ENCODE assay signal across 30 cellular contexts in the genomic region with DNA sequence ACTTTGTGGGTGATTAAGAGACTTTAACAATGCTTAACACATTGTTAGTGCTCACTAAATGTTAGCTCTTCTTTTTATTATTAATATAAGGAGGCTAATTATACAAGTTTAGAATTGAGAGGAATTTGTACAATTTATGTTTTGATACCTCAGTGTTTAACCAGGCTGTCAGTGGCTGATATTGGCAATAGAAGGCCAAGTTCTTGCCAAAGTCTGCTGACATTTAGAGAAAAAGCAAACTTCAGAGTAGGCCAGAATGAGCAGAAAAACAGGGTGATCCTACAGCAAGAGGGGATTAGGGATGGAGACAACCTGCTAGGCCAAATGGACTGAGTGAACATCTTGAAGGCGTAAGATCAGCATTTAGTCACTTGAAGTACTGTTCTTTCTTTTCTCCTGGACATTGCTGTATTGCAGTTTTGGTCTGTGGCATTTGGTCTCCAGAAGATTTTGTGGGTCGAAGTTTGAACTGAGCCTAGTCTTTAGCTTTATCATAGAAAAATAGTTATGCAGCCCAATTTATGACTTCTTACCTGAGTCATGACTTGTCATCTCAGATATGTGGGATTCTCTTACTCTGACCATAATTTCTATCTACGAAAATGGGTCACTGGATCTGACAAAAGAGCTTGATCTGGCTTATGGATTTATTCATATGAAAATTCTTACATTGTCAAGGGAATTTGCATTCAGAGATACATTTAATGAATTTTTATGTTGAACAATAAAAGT. TPM values are rescaled to one million over a fixed set of nuclear protein-coding genes. Genes with fewer than 3 reads are reported as not detected.
"Had no signal": no experiment of that assay in that cellular context is flagged by ENCODE, and none has a peak within 500 bp of the region (broad histone marks: within the 10 kb centered on the region; RNA-seq: fewer than 3 reads in every experiment).

No MANE protein-coding gene starts in this region.

- H3K27ac Mint-ChIP-seq: activated naive CD4-positive, alpha-beta T cell treated with anti-CD3 and anti-CD28 coated beads, Interleukin-2, amount 10 ng/mL, durations not matched to agents 7 days and 5 days; activated naive CD8-positive, alpha-beta T cell treated with anti-CD3 and anti-CD28 coated beads, Interleukin-2, amount 10 ng/mL, durations not matched to agents 7 days and 5 days; dendritic cell treated with granulocyte-macrophage colony-stimulating factor and Interleukin-4, amounts not matched to agents 40 ng/mL and 50 ng/mL, for 4 days; endodermal cell; neural progenitor cell; T-helper 1 cell treated with Interleukin-12 subunit alpha and Interleukin-12 subunit beta and Interleukin-4 antibody, amounts not matched to agents 30 μg/mL and 1 μg/mL, for 36 hours had no signal

- H3K36me3 ChIP-seq: ascending aorta, brain microvascular endothelial cell, lower lobe of right lung, sigmoid colon had no signal

- H3K4me1 ChIP-seq: neural progenitor cell had no signal

- H3K9ac ChIP-seq: neural progenitor cell had no signal

- H2AFZ ChIP-seq: neural progenitor cell had no signal

- H3K4me3 Mint-ChIP-seq: activated naive CD4-positive, alpha-beta T cell treated with anti-CD3 and anti-CD28 coated beads, Interleukin-2, amount 10 ng/mL, durations not matched to agents 7 days and 5 days; activated naive CD8-positive, alpha-beta T cell treated with anti-CD3 and anti-CD28 coated beads, Interleukin-2, amount 10 ng/mL, durations not matched to agents 7 days and 5 days; endodermal cell; natural killer cell; neural progenitor cell; T-helper 1 cell treated with Interleukin-12 subunit alpha and Interleukin-12 subunit beta and Interleukin-4 antibody, amounts not matched to agents 30 μg/mL and 1 μg/mL, for 36 hours had no signal

- H3K9me3 Mint-ChIP-seq: dendritic cell treated with granulocyte-macrophage colony-stimulating factor and Interleukin-4, amounts not matched to agents 40 ng/mL and 50 ng/mL, for 4 days; natural killer cell had no signal

- H3K4me3 ChIP-seq: ascending aorta, heart right ventricle, left lung, lower lobe of right lung, neural progenitor cell, sigmoid colon, tibial nerve had no signal

- H3K27me3 ChIP-seq: ascending aorta, brain microvascular endothelial cell, heart right ventricle, left lung, neural progenitor cell, sigmoid colon, tibial nerve had no signal

- H3K9me3 ChIP-seq: sigmoid colon had no signal

- H3K4me2 ChIP-seq: neural progenitor cell had no signal

- ATAC-seq: esophagus mucosa, left lung, lower lobe of right lung, natural killer cell had no signal

- DNase-seq: activated CD4-positive, alpha-beta T cell treated with anti-CD3 and anti-CD28 coated beads for 4 hours; activated CD4-positive, alpha-beta T cell treated with anti-CD3 and anti-CD28 coated beads, Interleukin-2, amount 50 U/mL, for 4 hours; activated gamma-delta T cell; activated naive CD4-positive, alpha-beta T cell treated with anti-CD3 and anti-CD28 coated beads, Interleukin-2, amount 10 ng/mL, durations not matched to agents 7 days and 5 days; activated naive CD8-positive, alpha-beta T cell treated with anti-CD3 and anti-CD28 coated beads, Interleukin-2, amount 10 ng/mL, durations not matched to agents 7 days and 5 days; activated T-cell treated with anti-CD3 and anti-CD28 coated beads, Interleukin-2, amount 50 U/mL, for 1 hour; brain microvascular endothelial cell; caudate nucleus; endodermal cell; foreskin melanocyte; heart right ventricle; kidney glomerular epithelial cell; left lung; lower lobe of right lung; mesendoderm; natural killer cell; posterior cingulate gyrus; sigmoid colon; small intestine; stimulated activated CD4-positive, alpha-beta T cell treated with anti-CD3 and anti-CD28 coated beads, Interleukin-4, amount 100 ng/mL, for 4 hours; stimulated activated naive CD4-positive, alpha-beta T cell treated with Interleukin-2 at 50 U/mL for 16 hours; T-helper 9 cell had no signal

- H3K27ac ChIP-seq: ascending aorta, brain microvascular endothelial cell, left lung, lower lobe of right lung, neural progenitor cell, sigmoid colon, tibial nerve, VCaP had no signal

RNA-seq across cellular contexts. Expression of gene FJX1, which starts 53.3 kb away (rescaled TPM):
- total RNA-seq: mononuclear cell, natural killer cell had no signal
